16 cellular contexts compared by ENCODE assay signal in genomic region chr19:7832781-7833180, GRCh38. TPM values are rescaled to one million over a fixed set of nuclear protein-coding genes. Genes with fewer than 3 reads are reported as not detected.
DNase-seq lines count a peak whose midpoint lies in the region; ATAC-seq and TF ChIP-seq lines count a peak whose summit lies in the region.
"Had no signal": no experiment of that assay in that cellular context is flagged by ENCODE, and none has a peak within 500 bp of the region (broad histone marks: within the 10 kb centered on the region; RNA-seq: fewer than 3 reads in every experiment).

No MANE protein-coding gene starts in this region.

- H3K27me3 Mint-ChIP-seq in HFFc6 (ENCODE audit: insufficient read depth): no peaks in the 10 kb centered on the region; the same call in 1 of the 2 replicates
- peaks cover 35% of the 10 kb centered on the region for H3K27me3 Mint-ChIP-seq in nephron progenitor cell (ENCODE audit: low read depth, poor library complexity)
- peaks cover 6% of the 10 kb centered on the region for H3K27me3 Mint-ChIP-seq in endothelial cell (ENCODE audit: unreplicated experiment)
- no peaks in the 10 kb centered on the region for H3K27me3 Mint-ChIP-seq in stimulated activated memory B cell treated with anti-CD40 and anti-IgM and Interleukin-4, amounts not matched to agents 10 μg/mL and 1 μg/mL and 100 μg/mL, for 72 hours

- H3K4me3 Mint-ChIP-seq in HFFc6 (peak overlapping the region; percentile 42), nephron progenitor cell (no peak overlapping the region), endothelial cell (ENCODE audit: unreplicated experiment) (no peak overlapping the region)
- H3K4me3 Mint-ChIP-seq in stimulated activated memory B cell treated with anti-CD40 and anti-IgM and Interleukin-4, amounts not matched to agents 10 μg/mL and 1 μg/mL and 100 μg/mL, for 72 hours: no peak overlapping the region
- H3K4me3 Mint-ChIP-seq: activated CD8-positive, alpha-beta memory T cell treated with anti-CD3 and anti-CD28 coated beads, Interleukin-2, amount 10 ng/mL, durations not matched to agents 7 days and 5 days had no signal

- intact Hi-C loops in posterior vena cava (cut with DNase I): no loop called here

- no peak for ATAC-seq in stimulated activated memory B cell treated with anti-CD40 and anti-IgM and Interleukin-4, amounts not matched to agents 10 μg/mL and 1 μg/mL and 100 μg/mL, for 72 hours
- ATAC-seq: activated CD8-positive, alpha-beta memory T cell treated with anti-CD3 and anti-CD28 coated beads, Interleukin-2, amount 10 ng/mL, durations not matched to agents 7 days and 5 days; body of pancreas had no signal

- H3K4me1 Mint-ChIP-seq in HFFc6 (ENCODE audit: low read depth) (peaks cover 45% of the 10 kb centered on the region), nephron progenitor cell (peaks cover 19% of the 10 kb centered on the region), endothelial cell (ENCODE audit: unreplicated experiment) (peaks cover 22% of the 10 kb centered on the region)
- peaks cover 31% of the 10 kb centered on the region for H3K4me1 Mint-ChIP-seq in stimulated activated memory B cell treated with anti-CD40 and anti-IgM and Interleukin-4, amounts not matched to agents 10 μg/mL and 1 μg/mL and 100 μg/mL, for 72 hours

- no peak overlapping the region for H3K4me3 ChIP-seq in AG10803 (ENCODE audit: low read length)
- H3K4me3 ChIP-seq: body of pancreas, testis had no signal

- TF ChIP-seq CTCF in AG10803 (conservative IDR thresholded peaks at IDR 0.05; ENCODE audit: low read length): no peak
- no peak for TF ChIP-seq CTCF in HFFc6 (IDR thresholded peaks at IDR 0.05)
- TF ChIP-seq CTCF in nephron progenitor cell (IDR thresholded peaks at IDR 0.05): no peak
- no peak for TF ChIP-seq CTCF in endothelial cell (IDR thresholded peaks at IDR 0.05; ENCODE audit: unreplicated experiment)

- H3K9me3 Mint-ChIP-seq in HFFc6 (no peaks in the 10 kb centered on the region), nephron progenitor cell (peaks cover 4% of the 10 kb centered on the region), endothelial cell (ENCODE audit: unreplicated experiment) (no peaks in the 10 kb centered on the region)
- H3K9me3 Mint-ChIP-seq in stimulated activated memory B cell treated with anti-CD40 and anti-IgM and Interleukin-4, amounts not matched to agents 10 μg/mL and 1 μg/mL and 100 μg/mL, for 72 hours: no peaks in the 10 kb centered on the region

- peak; percentile 22 for DNase-seq in AG10803 (ENCODE audit: low read depth)
- no peak for DNase-seq in HFFc6
- DNase-seq in epidermal melanocyte (ENCODE audit: insufficient read length, low spot score): peak; percentile 49
- DNase-seq in nephron progenitor cell: no peak
- DNase-seq in endothelial cell (ENCODE audit: low spot score): no peak
- no peak for DNase-seq in AG08395 (ENCODE audit: low spot score)
- no peak for DNase-seq in posterior vena cava (ENCODE audit: low spot score)
- DNase-seq: activated CD4-positive, CD25-positive, alpha-beta regulatory T cell; activated CD8-positive, alpha-beta memory T cell treated with anti-CD3 and anti-CD28 coated beads, Interleukin-2, amount 10 ng/mL, durations not matched to agents 7 days and 5 days; activated gamma-delta T cell treated with Interleukin-2 at 50 U/mL for 16 hours; glutamatergic neuron; NCI-H146; NCI-H510A had no signal

- H3K27ac Mint-ChIP-seq in HFFc6 (peak overlapping the region; percentile 69), nephron progenitor cell (peak overlapping the region; percentile 29), endothelial cell (ENCODE audit: unreplicated experiment) (no peak overlapping the region)
- no peak overlapping the region for H3K27ac Mint-ChIP-seq in stimulated activated memory B cell treated with anti-CD40 and anti-IgM and Interleukin-4, amounts not matched to agents 10 μg/mL and 1 μg/mL and 100 μg/mL, for 72 hours
- H3K27ac Mint-ChIP-seq: activated CD8-positive, alpha-beta memory T cell treated with anti-CD3 and anti-CD28 coated beads, Interleukin-2, amount 10 ng/mL, durations not matched to agents 7 days and 5 days had no signal

- peaks cover under 1% of the 10 kb centered on the region; the same call in 1 of the 2 replicates for H3K36me3 Mint-ChIP-seq in HFFc6 (ENCODE audit: low read depth)
- no peaks in the 10 kb centered on the region for H3K36me3 Mint-ChIP-seq in nephron progenitor cell (ENCODE audit: low read depth)
- H3K36me3 Mint-ChIP-seq in endothelial cell (ENCODE audit: low read depth, unreplicated experiment): no peaks in the 10 kb centered on the region
- H3K36me3 Mint-ChIP-seq in stimulated activated memory B cell treated with anti-CD40 and anti-IgM and Interleukin-4, amounts not matched to agents 10 μg/mL and 1 μg/mL and 100 μg/mL, for 72 hours: no peaks in the 10 kb centered on the region
- H3K36me3 Mint-ChIP-seq: activated CD8-positive, alpha-beta memory T cell treated with anti-CD3 and anti-CD28 coated beads, Interleukin-2, amount 10 ng/mL, durations not matched to agents 7 days and 5 days had no signal

RNA-seq across cellular contexts. Expression of gene EVI5L, which starts 2.8 kb away (rescaled TPM):
- total RNA-seq in HFFc6 (2021; fragmentation: NEBNext Ultra II Directional; extraction: Animal tissue kit (Norgen Biotek cat#: 25700)): 10 to 100 TPM; 26.4 to 33.0 (median 27.7) TPM
- total RNA-seq in endothelial cell (ENCODE audit: unreplicated experiment) (20.4 TPM), posterior vena cava (10 to 100 TPM; 14.9 to 16.0 TPM)

RNA-seq across cellular contexts. Expression of gene PRR36, which starts 41.4 kb away (rescaled TPM):
- under 1 TPM in 4 of 6 experiments, not detected in 2; 0.05 to 0.18 (median 0.09) TPM for total RNA-seq in HFFc6 (2021; fragmentation: NEBNext Ultra II Directional; extraction: Animal tissue kit (Norgen Biotek cat#: 25700))
- total RNA-seq in endothelial cell (ENCODE audit: unreplicated experiment) (0.23 TPM), posterior vena cava (under 1 TPM; 0.09 to 0.14 TPM)

RNA-seq across cellular contexts. Expression of gene LRRC8E, which starts 55.5 kb away (rescaled TPM):
- total RNA-seq in HFFc6 (2021; fragmentation: NEBNext Ultra II Directional; extraction: Animal tissue kit (Norgen Biotek cat#: 25700)): 1 to 10 TPM; 4.9 to 7.3 (median 6.1) TPM
- total RNA-seq in endothelial cell (ENCODE audit: unreplicated experiment) (0.08 TPM), posterior vena cava (not detected)
- total RNA-seq: activated CD8-positive, alpha-beta memory T cell treated with anti-CD3 and anti-CD28 coated beads, Interleukin-2, amount 10 ng/mL, durations not matched to agents 7 days and 5 days had no signal

Comparison
In these comparisons a context has a peak if more than half of its experiments do, and no peak if none do; other contexts are left out.
1. DNase-seq: peak in AG10803 (single experiment) and epidermal melanocyte (single experiment); none in HFFc6 (single experiment), nephron progenitor cell (single experiment), endothelial cell (single experiment), AG08395 (single experiment) and posterior vena cava (single experiment).
2. H3K27ac Mint-ChIP-seq: peak in HFFc6 (single experiment) and nephron progenitor cell (single experiment); none in endothelial cell (single experiment) and stimulated activated memory B cell treated with anti-CD40 and anti-IgM and Interleukin-4, amounts not matched to agents 10 μg/mL and 1 μg/mL and 100 μg/mL, for 72 hours (single experiment).